ENCODE assay signal across 23 cellular contexts in genomic region chr5:35041251-35041650, GRCh38. TPM values are rescaled to one million over a fixed set of nuclear protein-coding genes. Genes with fewer than 3 reads are reported as not detected.
DNase-seq lines count a peak whose midpoint lies in the region; ATAC-seq and TF ChIP-seq lines count a peak whose summit lies in the region.
"Had no signal": no experiment of that assay in that cellular context is flagged by ENCODE, and none has a peak within 500 bp of the region (broad histone marks: within the 10 kb centered on the region; RNA-seq: fewer than 3 reads in every experiment).

No MANE protein-coding gene starts in this region.

- TF ChIP-seq CTCF in fibroblast of mammary gland (conservative IDR thresholded peaks at IDR 0.05; ENCODE audit: control insufficient read depth, insufficient read depth, low read depth, low read length) = no peak
- no peak for TF ChIP-seq CTCF in omental fat pad (IDR thresholded peaks at IDR 0.05)

- H3K4me3 ChIP-seq in fibroblast of mammary gland (ENCODE audit: control insufficient read depth, low read depth, low read length) = no peak overlapping the region
- H3K4me3 ChIP-seq: BLaER1 had no signal

- DNase-seq in AG20443 (ENCODE audit: low spot score) (peak; percentile 53), amniotic epithelial cell (ENCODE audit: low read depth) (peak; percentile 58), fibroblast of mammary gland (ENCODE audit: low read depth) (peak; percentile 56), omental fat pad (ENCODE audit: low spot score) (no peak), DMS53 treated with DMSO at 0.1 percent for 48 hours (lab: John Stamatoyannopoulos, UW; ENCODE audit: unreplicated experiment) (no peak)
- DNase-seq in stimulated activated CD4-positive, alpha-beta T cell treated with anti-CD3 and anti-CD28 coated beads, Interleukin-2, amount 100 ng/mL, for 24 hours = no peak
- DNase-seq: CD4-positive, alpha-beta T cell; COR-L47; DMS 273 treated with DMSO at 0.1 percent for 48 hours; DND-41; GOT3; MM.1S; NCI-H1048; NCI-H1436; NCI-H187 treated with DMSO at 0.1 percent for 48 hours; NCI-H2107; NCI-H2227 treated with DMSO at 0.1 percent for 48 hours; NCI-H510A treated with DMSO at 0.1 percent for 48 hours; NCI-H748 treated with DMSO at 0.1 percent for 48 hours; SIG-M5; SK-N-SH had no signal

- peak; percentile 82 for ATAC-seq in omental fat pad (ENCODE audit: low FRiP score)
- no peak for ATAC-seq in HG03196 (IDR thresholded peaks at IDR 0.05; ENCODE audit: unreplicated experiment)

RNA-seq across cellular contexts. Expression of gene AGXT2, which starts 6.5 kb away (rescaled TPM):
- total RNA-seq in omental fat pad = not detected
- total RNA-seq: CD4-positive, alpha-beta T cell had no signal

Comparison
In these comparisons a context has a peak if more than half of its experiments do, and no peak if none do; other contexts are left out.
1. DNase-seq: peak in AG20443 (single experiment), amniotic epithelial cell (single experiment) and fibroblast of mammary gland (single experiment); none in omental fat pad (single experiment), DMS53 treated with DMSO at 0.1 percent for 48 hours (single experiment) and stimulated activated CD4-positive, alpha-beta T cell treated with anti-CD3 and anti-CD28 coated beads, Interleukin-2, amount 100 ng/mL, for 24 hours (0 of 2).